ENCODE assay signal across 22 cellular contexts in the genomic region with DNA sequence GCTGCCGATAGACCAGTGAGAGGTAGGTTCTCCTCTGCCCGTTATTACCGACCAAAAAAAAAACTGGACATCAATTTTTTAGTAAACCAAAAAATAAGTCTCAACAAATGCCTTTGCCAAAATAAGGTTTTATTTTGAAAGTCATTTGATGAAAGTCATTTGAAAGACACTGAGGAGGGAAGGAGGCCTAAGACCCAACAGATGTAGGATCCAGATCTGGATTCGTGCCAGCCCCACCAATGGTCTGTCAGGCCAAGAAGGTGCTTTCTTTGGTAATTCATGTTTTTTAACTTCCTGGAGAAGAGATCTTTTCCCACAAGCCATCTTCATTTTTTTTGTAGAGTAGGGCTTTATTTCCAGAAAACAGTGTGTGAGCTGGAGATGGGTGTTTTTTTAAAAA. TPM values are rescaled to one million over a fixed set of nuclear protein-coding genes. Genes with fewer than 3 reads are reported as not detected.
A peak's percentile ranks its signal among the peaks of the same experiment; 100 is the strongest.
DNase-seq lines count a peak whose midpoint lies in the region; ATAC-seq, FAIRE-seq and TF ChIP-seq lines count a peak whose summit lies in the region.
"Had no signal": no experiment of that assay in that cellular context is flagged by ENCODE, and none has a peak within 500 bp of the region (broad histone marks: within the 10 kb centered on the region; RNA-seq: fewer than 3 reads in every experiment).

No MANE protein-coding gene starts in this region.

- CTCF ChIA-PET in T-cell (lab: Charles Lee) (no interaction called here), K562 (lab: Yijun Ruan, JAX; ENCODE audit: low intra/inter-chr PET ratio) (no interaction called here)

- H3K36me3 Mint-ChIP-seq in activated T-cell treated with anti-CD3 and anti-CD28 coated beads, Interleukin-2, amount 50 U/mL, for 24 hours (ENCODE audit: low read depth): peaks cover 97% of the 10 kb centered on the region
- peaks cover 2 to 13% of the 10 kb centered on the region in 2 donors for H3K36me3 Mint-ChIP-seq in activated T-cell treated with anti-CD3 and anti-CD28 coated beads, Interleukin-2, amount 50 U/mL, for 72 hours (ENCODE audit: insufficient read depth in 2 of 2)
- peaks cover 55% of the 10 kb centered on the region for H3K36me3 Mint-ChIP-seq in T-cell

- H3K9me3 ChIP-seq in K562 (replicated peaks; ENCODE audit: control insufficient read depth, insufficient read depth, low read depth, low read length) (no peaks in the 10 kb centered on the region), stomach smooth muscle (ENCODE audit: control insufficient read depth in 2 of 2, low read length in 2 of 2) (no peaks in the 10 kb centered on the region), HAP-1 (no peaks in the 10 kb centered on the region)
- H3K9me3 ChIP-seq: A549 had no signal

- no peak for DNase-seq in activated T-cell treated with anti-CD3 and anti-CD28 coated beads, Interleukin-2, amount 50 U/mL, for 24 hours
- no peak for DNase-seq in activated T-cell treated with anti-CD3 and anti-CD28 coated beads, Interleukin-2, amount 50 U/mL, for 72 hours
- DNase-seq in T-cell (no peak), K562 (ENCODE audit: extremely low read depth in 1 of 4, low spot score in 3 of 4) (peak; percentile 48 to 73 (median 55)), NCI-H1105 (lab: John Stamatoyannopoulos, UW) (no peak), epidermal melanocyte (ENCODE audit: insufficient read length, low spot score) (no peak), HAP-1 (ENCODE audit: low spot score in 2 of 2) (no peak)
- DNase-seq: DMS79 treated with DMSO at 0.1 percent for 48 hours, H7, KBM-7, NCI-H1092, NCI-H146, NCI-H2029, NCI-H226, NCI-H510A treated with DMSO at 0.1 percent for 48 hours, NCI-H748 treated with DMSO at 0.1 percent for 48 hours, Right ventricle myocardium superior had no signal

- H4K20me1 ChIP-seq in K562 (replicated peaks; ENCODE audit: control insufficient read depth, insufficient read depth, low read length): peaks cover 10% of the 10 kb centered on the region; the same call in 1 of the 2 replicates

- H3K27ac Mint-ChIP-seq in activated T-cell treated with anti-CD3 and anti-CD28 coated beads, Interleukin-2, amount 50 U/mL, for 24 hours: peak overlapping the region; percentile 44
- H3K27ac Mint-ChIP-seq in activated T-cell treated with anti-CD3 and anti-CD28 coated beads, Interleukin-2, amount 50 U/mL, for 72 hours: no peak overlapping the region
- peak overlapping the region; percentile 17 to 39 for H3K27ac Mint-ChIP-seq in T-cell
- H3K27ac Mint-ChIP-seq: B cell had no signal

- H3K4me3 Mint-ChIP-seq in activated T-cell treated with anti-CD3 and anti-CD28 coated beads, Interleukin-2, amount 50 U/mL, for 24 hours: no peak overlapping the region
- no peak overlapping the region for H3K4me3 Mint-ChIP-seq in activated T-cell treated with anti-CD3 and anti-CD28 coated beads, Interleukin-2, amount 50 U/mL, for 72 hours
- no peak overlapping the region for H3K4me3 Mint-ChIP-seq in T-cell
- H3K4me3 Mint-ChIP-seq: B cell, CD14-positive monocyte had no signal

- H3K9me1 ChIP-seq in K562 (ENCODE audit: control insufficient read depth, insufficient read depth, low read length): no peaks in the 10 kb centered on the region

- TF ChIP-seq RAD21 in K562 (CRISPR knock-in tag; conservative IDR thresholded peaks at IDR 0.05 in 1 of 2, IDR thresholded peaks at IDR 0.05 in 1 of 2): no peak

- H3K4me2 ChIP-seq in K562 (ENCODE audit: insufficient read depth, low read length): no peak overlapping the region
- H3K4me2 ChIP-seq: A549 had no signal

- no peak overlapping the region for H3K9ac ChIP-seq in K562 (ENCODE audit: insufficient read depth in 1 of 2, low read depth in 2 of 2, low read length in 2 of 2)
- no peak overlapping the region for H3K9ac ChIP-seq in stomach smooth muscle (ENCODE audit: low read length in 2 of 2)

- peaks cover 8 to 9% of the 10 kb centered on the region in 2 experiments; a peak in 4 of 5 replicates for H3K4me1 ChIP-seq in K562 (replicated peaks in 1 of 2; ENCODE audit: control insufficient read depth in 2 of 2, insufficient read depth in 2 of 2, low read length in 2 of 2)
- peaks cover 9% of the 10 kb centered on the region for H3K4me1 ChIP-seq in stomach smooth muscle (ENCODE audit: control insufficient read depth, insufficient read depth, low read length)
- H3K4me1 ChIP-seq in HAP-1: peaks cover 11% of the 10 kb centered on the region
- H3K4me1 ChIP-seq: A549 had no signal

- no peaks in the 10 kb centered on the region for H3K27me3 Mint-ChIP-seq in activated T-cell treated with anti-CD3 and anti-CD28 coated beads, Interleukin-2, amount 50 U/mL, for 24 hours
- no peaks in the 10 kb centered on the region for H3K27me3 Mint-ChIP-seq in activated T-cell treated with anti-CD3 and anti-CD28 coated beads, Interleukin-2, amount 50 U/mL, for 72 hours (ENCODE audit: low read depth)
- no peaks in the 10 kb centered on the region for H3K27me3 Mint-ChIP-seq in T-cell
- H3K27me3 Mint-ChIP-seq: B cell had no signal

- TF ChIP-seq EP300 in K562 (IDR thresholded peaks at IDR 0.05; ENCODE audit: low read length): no peak

- POLR2A ChIA-PET in T-cell (lab: Charles Lee) (no interaction called here), K562 (lab: Yijun Ruan, JAX) (interaction anchor here (0.8 to 1.6 kb wide), 2 partner anchors 8 to 34 kb away, joined by 3 to 6 read pairs; no protein-coding TSS in a partner anchor)

- H3K27ac ChIP-seq in K562 (ENCODE audit: extremely low read depth, low read depth, low read length) (no peak overlapping the region), stomach smooth muscle (ENCODE audit: low read length) (peak overlapping the region; percentile 82)
- H3K27ac ChIP-seq: A549 had no signal

- WGBS in K562 (ENCODE audit: insufficient coverage, low coverage, missing lambda C conversion rate): 79% methylated on average over 4 of the region's 4 CpGs

- intact Hi-C loops in K562 (cut with micrococcal nuclease): no loop called here

- no peak for ATAC-seq in activated T-cell treated with anti-CD3 and anti-CD28 coated beads, Interleukin-2, amount 50 U/mL, for 72 hours (replicated peaks in 1 of 2)
- ATAC-seq in T-cell (replicated peaks in 1 of 4) (no peak), K562 (no peak)
- ATAC-seq: A549, HepG2 had no signal

- no peak for TF ChIP-seq POLR2A in K562 (conservative IDR thresholded peaks at IDR 0.05)

- FAIRE-seq in K562 (lab: Jason Lieb, UNC): peak; percentile 90
- FAIRE-seq: A549, HepG2 had no signal

- no peaks in the 10 kb centered on the region for H3K79me2 ChIP-seq in K562 (ENCODE audit: control insufficient read depth, insufficient read depth, low read length)

- H3K27me3 ChIP-seq in K562 (ENCODE audit: control insufficient read depth in 2 of 2, insufficient read depth in 2 of 2, low read length in 2 of 2) (no peaks in the 10 kb centered on the region), stomach smooth muscle (ENCODE audit: control insufficient read depth in 1 of 2, insufficient read depth in 2 of 2, low read length in 2 of 2) (no peaks in the 10 kb centered on the region), HAP-1 (ENCODE audit: low read depth) (no peaks in the 10 kb centered on the region)

- no peak for TF ChIP-seq CTCF in K562 (IDR thresholded peaks at IDR 0.05 in 2 of 3, conservative IDR thresholded peaks at IDR 0.05 in 1 of 3; ENCODE audit: insufficient read depth in 2 of 3, low read depth in 1 of 3, low read length in 3 of 3)

- peaks cover 84% of the 10 kb centered on the region; the same call in 2 of the 3 replicates for H3K36me3 ChIP-seq in K562 (ENCODE audit: control insufficient read depth, insufficient read depth, low read length)
- H3K36me3 ChIP-seq in stomach smooth muscle (ENCODE audit: control insufficient read depth in 2 of 2, insufficient read depth in 2 of 2, low read length in 2 of 2): peaks cover 45 to 66% of the 10 kb centered on the region in 2 donors
- H3K36me3 ChIP-seq in HAP-1 (replicated peaks): peaks cover 70% of the 10 kb centered on the region

- no peaks in the 10 kb centered on the region for H3K4me1 Mint-ChIP-seq in activated T-cell treated with anti-CD3 and anti-CD28 coated beads, Interleukin-2, amount 50 U/mL, for 24 hours (ENCODE audit: low read depth)
- peaks cover 4% of the 10 kb centered on the region for H3K4me1 Mint-ChIP-seq in activated T-cell treated with anti-CD3 and anti-CD28 coated beads, Interleukin-2, amount 50 U/mL, for 72 hours (ENCODE audit: low read depth)
- H3K4me1 Mint-ChIP-seq in T-cell: peaks cover under 1 to 2% (median 1%) of the 10 kb centered on the region in 3 donors
- H3K4me1 Mint-ChIP-seq: B cell had no signal

- no TSS peak for BruUV-seq in K562 (replicated peaks; lab: Mats Ljungman, UMichigan)

- H3K4me3 ChIP-seq in K562 (no peak overlapping the region), stomach smooth muscle (ENCODE audit: low read length in 2 of 2) (no peak overlapping the region), HAP-1 (no peak overlapping the region)
- H3K4me3 ChIP-seq: A549 had no signal

- no peaks in the 10 kb centered on the region for H3K9me3 Mint-ChIP-seq in activated T-cell treated with anti-CD3 and anti-CD28 coated beads, Interleukin-2, amount 50 U/mL, for 24 hours
- no peaks in the 10 kb centered on the region for H3K9me3 Mint-ChIP-seq in activated T-cell treated with anti-CD3 and anti-CD28 coated beads, Interleukin-2, amount 50 U/mL, for 72 hours
- H3K9me3 Mint-ChIP-seq in T-cell: no peaks in the 10 kb centered on the region
- H3K9me3 Mint-ChIP-seq: CD14-positive monocyte had no signal

- no peak overlapping the region for H2AFZ ChIP-seq in K562 (ENCODE audit: low read depth, low read length)

- in situ Hi-C loops in K562 (cut with MboI): no loop called here
- in situ Hi-C loops in HAP-1 (cut with MboI; ENCODE audit: low sequenced_read_pairs): no loop called here

RNA-seq across cellular contexts. Expression of a gene that starts 18.1 kb away (rescaled TPM):
- total RNA-seq in activated T-cell treated with anti-CD3 and anti-CD28 coated beads, Interleukin-2, amount 50 U/mL, for 72 hours: 10 to 100 TPM; 37.8 to 39.1 TPM
- total RNA-seq in T-cell: 10 to 100 TPM; 21.8 to 30.6 (median 28.7) TPM
- total RNA-seq in K562 (2011; cell fraction: chromatin; rRNA removed; ENCODE audit: low replicate concordance): 34.7 and 43.2 TPM in 2 replicates
- 16.4 and 21.5 TPM in 2 replicates for total RNA-seq in K562 (2011; cell fraction: nucleolus; rRNA removed)
- total RNA-seq in K562 (2011; cell fraction: nucleoplasm; rRNA removed): 25.4 and 30.0 TPM in 2 replicates
- 13.2 and 22.6 TPM in 2 replicates for total RNA-seq in K562 (2014; rRNA removed)
- 19.4 and 21.3 TPM in 2 replicates for total RNA-seq in K562 (2014; rRNA removed; fragmentation: Illumina TruSeq; extraction: Trizol)
- total RNA-seq in K562 (2015; rRNA removed; fragmentation: Illumina TruSeq; extraction: Trizol): 16.9 and 19.0 TPM in 2 replicates
- total RNA-seq in K562 (2021): 12.5 and 15.7 TPM in 2 replicates
- 39.9 and 47.8 TPM in 2 replicates for polyA plus RNA-seq in K562 (2011; rRNA removed)
- polyA plus RNA-seq in K562 (2011; cell fraction: cytosol; rRNA removed): 19.1 and 23.8 TPM in 2 replicates
- 21.3 and 23.3 TPM in 2 replicates for polyA plus RNA-seq in K562 (2011; cell fraction: nucleus; rRNA removed)
- 15.9 and 16.8 TPM in 2 replicates for polyA plus RNA-seq in K562 (2012)
- 19.7 and 28.8 TPM in 2 replicates for polyA plus RNA-seq in K562 (2014; fragmentation: Illumina TruSeq; extraction: Trizol)
- polyA plus RNA-seq in K562 (2014; fragmentation: Nextera tagmentation; extraction: Ambion mirVana): 1 to 10 TPM; 4.6 to 5.3 TPM
- polyA plus RNA-seq in K562 (2014; rRNA removed): 19.3 and 33.3 TPM in 2 replicates
- 29.8 and 31.5 TPM in 2 replicates for polyA minus RNA-seq in K562 (2011; rRNA and poly(A)+ RNA removed)
- polyA minus RNA-seq in K562 (2011; cell fraction: cytosol; rRNA and poly(A)+ RNA removed): 16.8 and 18.6 TPM in 2 replicates
- 6.7 and 8.5 TPM in 2 replicates for polyA minus RNA-seq in K562 (2011; cell fraction: nucleus; rRNA and poly(A)+ RNA removed)

RNA-seq across cellular contexts. Expression of a gene that starts 56.3 kb away (rescaled TPM):
- 10 to 100 TPM; 39.5 to 41.6 TPM for total RNA-seq in activated T-cell treated with anti-CD3 and anti-CD28 coated beads, Interleukin-2, amount 50 U/mL, for 72 hours
- 10 to 100 TPM; 26.5 to 38.0 (median 37.3) TPM for total RNA-seq in T-cell
- 31.3 and 50.9 TPM in 2 replicates for total RNA-seq in K562 (2011; cell fraction: chromatin; rRNA removed; ENCODE audit: low replicate concordance)
- total RNA-seq in K562 (2011; cell fraction: nucleolus; rRNA removed): 11.5 and 14.5 TPM in 2 replicates
- total RNA-seq in K562 (2011; cell fraction: nucleoplasm; rRNA removed): 17.4 and 19.7 TPM in 2 replicates
- total RNA-seq in K562 (2014; rRNA removed): 22.2 and 23.9 TPM in 2 replicates
- total RNA-seq in K562 (2014; rRNA removed; fragmentation: Illumina TruSeq; extraction: Trizol): 37.3 and 40.5 TPM in 2 replicates
- total RNA-seq in K562 (2015; rRNA removed; fragmentation: Illumina TruSeq; extraction: Trizol): 33.9 and 35.7 TPM in 2 replicates
- 27.8 and 28.0 TPM in 2 replicates for total RNA-seq in K562 (2021)
- polyA plus RNA-seq in K562 (2011; rRNA removed): 27.4 and 49.5 TPM in 2 replicates
- 12.5 and 15.7 TPM in 2 replicates for polyA plus RNA-seq in K562 (2011; cell fraction: cytosol; rRNA removed)
- polyA plus RNA-seq in K562 (2011; cell fraction: nucleus; rRNA removed): 21.6 and 22.9 TPM in 2 replicates
- 11.6 and 18.3 TPM in 2 replicates for polyA plus RNA-seq in K562 (2012)
- 26.4 and 26.7 TPM in 2 replicates for polyA plus RNA-seq in K562 (2014; fragmentation: Illumina TruSeq; extraction: Trizol)
- polyA plus RNA-seq in K562 (2014; fragmentation: Nextera tagmentation; extraction: Ambion mirVana): 10 to 100 TPM; 22.6 to 38.5 TPM
- 28.4 and 28.6 TPM in 2 replicates for polyA plus RNA-seq in K562 (2014; rRNA removed)
- polyA minus RNA-seq in K562 (2011; rRNA and poly(A)+ RNA removed): 41.8 and 65.6 TPM in 2 replicates
- polyA minus RNA-seq in K562 (2011; cell fraction: cytosol; rRNA and poly(A)+ RNA removed): 15.0 and 26.1 TPM in 2 replicates
- 11.0 and 14.8 TPM in 2 replicates for polyA minus RNA-seq in K562 (2011; cell fraction: nucleus; rRNA and poly(A)+ RNA removed)

Comparison
In these comparisons a context has a peak if more than half of its experiments do, and no peak if none do; other contexts are left out.
1. DNase-seq: peak in K562 (4 of 4); none in activated T-cell treated with anti-CD3 and anti-CD28 coated beads, Interleukin-2, amount 50 U/mL, for 24 hours (single experiment), activated T-cell treated with anti-CD3 and anti-CD28 coated beads, Interleukin-2, amount 50 U/mL, for 72 hours (0 of 2), T-cell (0 of 34), NCI-H1105 (single experiment), epidermal melanocyte (single experiment) and HAP-1 (0 of 2).